ENCODE assay signal across 26 cellular contexts in the genomic region with DNA sequence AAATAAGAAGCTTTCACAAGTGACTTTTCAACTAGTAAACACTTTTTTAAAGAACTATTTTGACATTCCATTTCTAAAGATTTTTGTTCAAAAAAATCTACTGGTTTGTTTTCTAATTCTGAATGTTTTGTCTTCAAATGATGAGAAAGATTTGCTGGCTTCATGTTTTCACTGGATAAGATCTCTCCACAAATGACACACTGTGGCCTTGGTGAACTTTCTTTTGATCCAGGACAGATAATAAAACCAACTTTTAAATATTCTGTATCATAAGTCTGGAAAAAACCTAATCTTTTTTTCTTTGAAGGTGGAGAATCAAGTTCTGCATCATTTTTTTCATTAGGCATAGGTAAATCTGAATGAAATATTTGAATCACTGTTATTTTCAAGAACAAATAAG. TPM values are rescaled to one million over a fixed set of nuclear protein-coding genes. Genes with fewer than 3 reads are reported as not detected.
"Had no signal": no experiment of that assay in that cellular context is flagged by ENCODE, and none has a peak within 500 bp of the region (broad histone marks: within the 10 kb centered on the region; RNA-seq: fewer than 3 reads in every experiment).

No MANE protein-coding gene starts in this region.

- H3K27ac ChIP-seq: ascending aorta, breast epithelium, cardiac muscle cell, coronary artery, dorsolateral prefrontal cortex, foreskin keratinocyte, gastrocnemius medialis, heart left ventricle had no signal

- H3K4me3 Mint-ChIP-seq: activated CD4-positive, alpha-beta memory T cell treated with anti-CD3 and anti-CD28 coated beads for 36 hours; activated CD4-positive, alpha-beta T cell treated with anti-CD3 and anti-CD28 coated beads for 36 hours; activated CD4-positive, alpha-beta T cell treated with anti-CD3 and anti-CD28 coated beads, Interleukin-2, amount 10 ng/mL, durations not matched to agents 24 days and 14 days; activated naive CD4-positive, alpha-beta T cell treated with anti-CD3 and anti-CD28 coated beads, Interleukin-2, amount 10 ng/mL, durations not matched to agents 7 days and 5 days; activated naive CD8-positive, alpha-beta T cell treated with anti-CD3 and anti-CD28 coated beads for 36 hours; activated T-cell treated with anti-CD3 and anti-CD28 coated beads, Interleukin-2, amount 50 U/mL, for 4 hours; activated T-helper 17 cell treated with anti-CD3 and anti-CD28 coated beads, Interleukin-2, amount 50 U/mL, for 72 hours; central memory CD8-positive, alpha-beta T cell; dendritic cell treated with granulocyte-macrophage colony-stimulating factor and Interleukin-4, amounts not matched to agents 40 ng/mL and 50 ng/mL, for 4 days; endodermal cell had no signal

- H3K27me3 Mint-ChIP-seq: activated CD4-positive, alpha-beta memory T cell treated with anti-CD3 and anti-CD28 coated beads for 36 hours; activated CD4-positive, alpha-beta T cell treated with anti-CD3 and anti-CD28 coated beads for 36 hours; activated CD4-positive, alpha-beta T cell treated with anti-CD3 and anti-CD28 coated beads, Interleukin-2, amount 10 ng/mL, durations not matched to agents 24 days and 14 days; activated naive CD4-positive, alpha-beta T cell treated with anti-CD3 and anti-CD28 coated beads, Interleukin-2, amount 10 ng/mL, durations not matched to agents 7 days and 5 days; activated naive CD8-positive, alpha-beta T cell treated with anti-CD3 and anti-CD28 coated beads for 36 hours; activated T-helper 17 cell treated with anti-CD3 and anti-CD28 coated beads, Interleukin-2, amount 50 U/mL, for 72 hours; brain; central memory CD8-positive, alpha-beta T cell; dendritic cell treated with granulocyte-macrophage colony-stimulating factor and Interleukin-4, amounts not matched to agents 40 ng/mL and 50 ng/mL, for 4 days had no signal

- H3K9me3 Mint-ChIP-seq: activated CD4-positive, alpha-beta memory T cell treated with anti-CD3 and anti-CD28 coated beads for 36 hours; activated CD4-positive, alpha-beta T cell treated with anti-CD3 and anti-CD28 coated beads, Interleukin-2, amount 10 ng/mL, durations not matched to agents 24 days and 14 days; activated naive CD4-positive, alpha-beta T cell treated with anti-CD3 and anti-CD28 coated beads, Interleukin-2, amount 10 ng/mL, durations not matched to agents 7 days and 5 days; activated naive CD8-positive, alpha-beta T cell treated with anti-CD3 and anti-CD28 coated beads for 36 hours; activated T-cell treated with anti-CD3 and anti-CD28 coated beads, Interleukin-2, amount 50 U/mL, for 4 hours; activated T-helper 17 cell treated with anti-CD3 and anti-CD28 coated beads, Interleukin-2, amount 50 U/mL, for 72 hours; brain; central memory CD8-positive, alpha-beta T cell; dendritic cell treated with granulocyte-macrophage colony-stimulating factor and Interleukin-4, amounts not matched to agents 40 ng/mL and 50 ng/mL, for 4 days; endodermal cell had no signal

- DNase-seq: activated CD4-positive, alpha-beta memory T cell treated with anti-CD3 and anti-CD28 coated beads for 36 hours; activated CD4-positive, alpha-beta T cell treated with anti-CD3 and anti-CD28 coated beads for 36 hours; activated CD4-positive, CD25-positive, alpha-beta regulatory T cell; activated CD4-positive, CD25-positive, alpha-beta regulatory T cell treated with anti-CD3 and anti-CD28 coated beads, Interleukin-2, amount 50 U/mL, for 72 hours; activated CD8-positive, alpha-beta memory T cell treated with anti-CD3 and anti-CD28 coated beads for 24 hours; activated effector memory CD4-positive, alpha-beta T cell treated with anti-CD3 and anti-CD28 coated beads, Interleukin-2, amount 50 U/mL, for 16 hours; activated naive CD4-positive, alpha-beta T cell treated with anti-CD3 and anti-CD28 coated beads, Interleukin-2, amount 10 ng/mL, durations not matched to agents 7 days and 5 days; activated naive CD8-positive, alpha-beta T cell treated with anti-CD3 and anti-CD28 coated beads for 36 hours; activated T-cell treated with anti-CD3 and anti-CD28 coated beads, Interleukin-2, amount 50 U/mL, for 4 hours; dorsolateral prefrontal cortex; effector memory CD4-positive, alpha-beta T cell; endodermal cell; foreskin keratinocyte; gastrocnemius medialis; glutamatergic neuron; heart left ventricle had no signal

- ATAC-seq: activated CD4-positive, alpha-beta T cell treated with anti-CD3 and anti-CD28 coated beads for 36 hours; activated T-cell treated with anti-CD3 and anti-CD28 coated beads, Interleukin-2, amount 50 U/mL, for 4 hours; activated T-helper 17 cell treated with anti-CD3 and anti-CD28 coated beads, Interleukin-2, amount 50 U/mL, for 72 hours; esophagus mucosa; foreskin keratinocyte; gastrocnemius medialis; heart left ventricle had no signal

- H3K27ac Mint-ChIP-seq: activated CD4-positive, alpha-beta memory T cell treated with anti-CD3 and anti-CD28 coated beads for 36 hours; activated CD4-positive, alpha-beta T cell treated with anti-CD3 and anti-CD28 coated beads for 36 hours; activated CD4-positive, alpha-beta T cell treated with anti-CD3 and anti-CD28 coated beads, Interleukin-2, amount 10 ng/mL, durations not matched to agents 24 days and 14 days; activated naive CD4-positive, alpha-beta T cell treated with anti-CD3 and anti-CD28 coated beads, Interleukin-2, amount 10 ng/mL, durations not matched to agents 7 days and 5 days; activated naive CD8-positive, alpha-beta T cell treated with anti-CD3 and anti-CD28 coated beads for 36 hours; activated T-helper 17 cell treated with anti-CD3 and anti-CD28 coated beads, Interleukin-2, amount 50 U/mL, for 72 hours; brain; dendritic cell treated with granulocyte-macrophage colony-stimulating factor and Interleukin-4, amounts not matched to agents 40 ng/mL and 50 ng/mL, for 4 days; endodermal cell had no signal

- H3K4me3 ChIP-seq: ascending aorta, breast epithelium, cardiac muscle cell, coronary artery, dorsolateral prefrontal cortex, gastrocnemius medialis, heart left ventricle had no signal

RNA-seq across cellular contexts. Expression of a gene that starts 59.1 kb away (rescaled TPM):
- total RNA-seq: ascending aorta, foreskin keratinocyte had no signal
